Comparison of ENCODE assay signal across 1 cellular context in the genomic region with DNA sequence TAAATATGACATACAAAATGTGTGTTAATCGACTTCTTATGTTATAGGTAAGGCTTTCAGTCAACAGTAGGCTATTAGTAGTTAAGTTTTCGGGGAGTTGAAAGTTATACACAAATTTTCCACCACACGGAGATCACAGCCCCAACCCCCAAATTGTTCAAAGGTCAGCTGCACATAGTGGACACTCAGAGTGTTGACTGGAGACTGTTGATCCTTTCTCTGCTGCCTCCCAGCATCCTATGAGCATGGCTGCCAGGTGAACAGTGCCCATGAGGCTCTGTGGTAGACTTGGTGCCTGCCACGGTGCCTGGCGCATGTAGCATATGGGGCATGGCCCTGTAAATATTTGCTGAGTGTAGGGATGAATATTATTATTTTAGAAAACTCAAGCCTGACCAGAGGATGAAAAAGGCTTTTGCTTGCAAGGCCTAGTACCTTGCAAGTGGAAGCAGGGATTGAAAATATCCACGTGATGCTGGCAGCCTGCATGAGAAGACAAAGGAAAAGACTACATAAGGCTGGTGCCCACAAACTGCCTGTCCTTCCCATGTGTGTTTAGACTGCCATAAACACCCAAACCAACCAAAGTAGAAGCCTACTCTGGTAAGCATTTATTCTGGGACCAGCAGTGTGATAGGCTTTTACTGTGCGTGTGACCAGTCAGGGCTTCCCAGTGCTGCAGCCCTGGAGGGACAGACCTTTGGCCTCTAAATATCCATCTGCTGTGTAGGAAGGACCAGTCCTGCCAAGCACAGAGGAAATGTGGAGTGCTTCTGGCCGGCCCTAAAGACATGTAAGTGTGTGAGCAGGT.
A peak's percentile ranks its signal among the peaks of the same experiment; 100 is the strongest.
TF ChIP-seq lines count a peak whose summit lies in the region.

No MANE protein-coding gene starts in this region.

TF ChIP-seq in HepG2, 621 proteins besides CTCF, POLR2A, EP300 and RAD21 (continued from another document):
- no peak for TF ChIP-seq TBP (CRISPR knock-in tag; IDR thresholded peaks at IDR 0.05)
- no peak for TF ChIP-seq ZNF235 (CRISPR knock-in tag; IDR thresholded peaks at IDR 0.05; ENCODE audit: borderline replicate concordance)
- TF ChIP-seq FOXO1 (CRISPR knock-in tag; IDR thresholded peaks at IDR 0.05), result peak; percentile 65
- TF ChIP-seq, protein P1, sequence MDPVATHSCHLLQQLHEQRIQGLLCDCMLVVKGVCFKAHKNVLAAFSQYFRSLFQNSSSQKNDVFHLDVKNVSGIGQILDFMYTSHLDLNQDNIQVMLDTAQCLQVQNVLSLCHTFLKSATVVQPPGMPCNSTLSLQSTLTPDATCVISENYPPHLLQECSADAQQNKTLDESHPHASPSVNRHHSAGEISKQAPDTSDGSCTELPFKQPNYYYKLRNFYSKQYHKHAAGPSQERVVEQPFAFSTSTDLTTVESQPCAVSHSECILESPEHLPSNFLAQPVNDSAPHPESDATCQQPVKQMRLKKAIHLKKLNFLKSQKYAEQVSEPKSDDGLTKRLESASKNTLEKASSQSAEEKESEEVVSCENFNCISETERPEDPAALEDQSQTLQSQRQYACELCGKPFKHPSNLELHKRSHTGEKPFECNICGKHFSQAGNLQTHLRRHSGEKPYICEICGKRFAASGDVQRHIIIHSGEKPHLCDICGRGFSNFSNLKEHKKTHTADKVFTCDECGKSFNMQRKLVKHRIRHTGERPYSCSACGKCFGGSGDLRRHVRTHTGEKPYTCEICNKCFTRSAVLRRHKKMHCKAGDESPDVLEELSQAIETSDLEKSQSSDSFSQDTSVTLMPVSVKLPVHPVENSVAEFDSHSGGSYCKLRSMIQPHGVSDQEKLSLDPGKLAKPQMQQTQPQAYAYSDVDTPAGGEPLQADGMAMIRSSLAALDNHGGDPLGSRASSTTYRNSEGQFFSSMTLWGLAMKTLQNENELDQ (CRISPR knock-in tag; IDR thresholded peaks at IDR 0.05; ENCODE audit: borderline replicate concordance), result no peak
- TF ChIP-seq, protein P2, sequence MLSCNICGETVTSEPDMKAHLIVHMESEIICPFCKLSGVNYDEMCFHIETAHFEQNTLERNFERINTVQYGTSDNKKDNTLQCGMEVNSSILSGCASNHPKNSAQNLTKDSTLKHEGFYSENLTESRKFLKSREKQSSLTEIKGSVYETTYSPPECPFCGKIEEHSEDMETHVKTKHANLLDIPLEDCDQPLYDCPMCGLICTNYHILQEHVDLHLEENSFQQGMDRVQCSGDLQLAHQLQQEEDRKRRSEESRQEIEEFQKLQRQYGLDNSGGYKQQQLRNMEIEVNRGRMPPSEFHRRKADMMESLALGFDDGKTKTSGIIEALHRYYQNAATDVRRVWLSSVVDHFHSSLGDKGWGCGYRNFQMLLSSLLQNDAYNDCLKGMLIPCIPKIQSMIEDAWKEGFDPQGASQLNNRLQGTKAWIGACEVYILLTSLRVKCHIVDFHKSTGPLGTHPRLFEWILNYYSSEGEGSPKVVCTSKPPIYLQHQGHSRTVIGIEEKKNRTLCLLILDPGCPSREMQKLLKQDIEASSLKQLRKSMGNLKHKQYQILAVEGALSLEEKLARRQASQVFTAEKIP (CRISPR knock-in tag; IDR thresholded peaks at IDR 0.05; ENCODE audit: borderline replicate concordance), result no peak
- no peak for TF ChIP-seq KMT2A (CRISPR knock-in tag; IDR thresholded peaks at IDR 0.05)
- no peak for TF ChIP-seq KLF11 (CRISPR knock-in tag; IDR thresholded peaks at IDR 0.05)
- TF ChIP-seq, protein P3, sequence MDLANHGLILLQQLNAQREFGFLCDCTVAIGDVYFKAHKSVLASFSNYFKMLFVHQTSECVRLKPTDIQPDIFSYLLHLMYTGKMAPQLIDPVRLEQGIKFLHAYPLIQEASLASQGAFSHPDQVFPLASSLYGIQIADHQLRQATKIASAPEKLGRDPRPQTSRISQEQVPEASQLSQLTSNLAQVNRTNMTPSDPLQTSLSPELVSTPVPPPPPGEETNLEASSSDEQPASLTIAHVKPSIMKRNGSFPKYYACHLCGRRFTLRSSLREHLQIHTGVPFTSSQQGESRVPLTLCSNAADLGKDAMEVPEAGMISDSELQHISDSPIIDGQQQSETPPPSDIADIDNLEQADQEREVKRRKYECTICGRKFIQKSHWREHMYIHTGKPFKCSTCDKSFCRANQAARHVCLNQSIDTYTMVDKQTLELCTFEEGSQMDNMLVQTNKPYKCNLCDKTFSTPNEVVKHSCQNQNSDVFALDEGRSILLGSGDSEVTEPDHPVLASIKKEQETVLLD (CRISPR knock-in tag; IDR thresholded peaks at IDR 0.05; ENCODE audit: low read depth), result no peak
- TF ChIP-seq RBM39 (IDR thresholded peaks at IDR 0.05; ENCODE audit: low read depth, low read length, poor library complexity, severe bottlenecking), result no peak
- TF ChIP-seq ZBTB8A (CRISPR knock-in tag; IDR thresholded peaks at IDR 0.05; ENCODE audit: borderline replicate concordance, low read depth), result no peak
- TF ChIP-seq BORCS8-MEF2B (CRISPR knock-in tag; IDR thresholded peaks at IDR 0.05), result 0 out of 2 replicates have a peak, but pooled peaks have one; percentile 11
